26 cellular contexts compared by ENCODE assay signal in the genomic region with DNA sequence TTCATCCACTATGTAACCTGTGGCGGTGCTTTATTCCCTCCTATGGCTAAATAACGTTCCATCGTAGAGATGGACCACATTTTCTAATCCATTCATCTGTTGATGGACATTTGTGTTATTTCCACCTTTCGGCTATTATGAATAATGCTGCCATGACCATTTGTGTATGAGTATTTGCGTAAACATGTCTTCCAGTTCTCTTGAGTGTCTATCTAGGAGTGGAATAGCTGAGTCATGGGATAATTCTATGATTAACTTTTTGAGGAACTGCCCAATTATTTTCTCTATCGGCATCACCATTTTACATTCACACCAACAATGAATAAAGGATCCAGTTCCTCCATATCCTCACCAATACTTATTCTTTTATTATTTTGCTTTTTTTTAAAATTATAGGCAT.
A peak's percentile ranks its signal among the peaks of the same experiment; 100 is the strongest.
DNase-seq lines count a peak whose midpoint lies in the region; ATAC-seq, FAIRE-seq and TF ChIP-seq lines count a peak whose summit lies in the region.
"Had no signal": no experiment of that assay in that cellular context is flagged by ENCODE, and none has a peak within 500 bp of the region (broad histone marks: within the 10 kb centered on the region; RNA-seq: fewer than 3 reads in every experiment).

No MANE protein-coding gene starts in this region.

- H3K4me2 ChIP-seq in HepG2 (ENCODE audit: low read depth, low read length) (no peak overlapping the region), K562 (ENCODE audit: insufficient read depth, low read length) (no peak overlapping the region)
- H3K4me2 ChIP-seq: BLaER1 had no signal

- H3K4me1 ChIP-seq in HepG2 (ENCODE audit: insufficient read depth, low read length), result no peaks in the 10 kb centered on the region
- H3K4me1 ChIP-seq in right lobe of liver, result no peaks in the 10 kb centered on the region
- H3K4me1 ChIP-seq in K562 (replicated peaks in 1 of 2; ENCODE audit: control insufficient read depth in 2 of 2, insufficient read depth in 2 of 2, low read length in 2 of 2), result peaks cover 5 to 20% of the 10 kb centered on the region in 2 experiments; a peak in 3 of 5 replicates
- no peaks in the 10 kb centered on the region for H3K4me1 ChIP-seq in pancreas
- H3K4me1 ChIP-seq: BE2C had no signal

- no peak overlapping the region for H3K27ac ChIP-seq in HepG2 (ENCODE audit: extremely low read length, insufficient read depth, low read length)
- H3K27ac ChIP-seq in right lobe of liver, result no peak overlapping the region
- no peak overlapping the region for H3K27ac ChIP-seq in K562 (ENCODE audit: extremely low read depth, low read depth, low read length)
- no peak overlapping the region for H3K27ac ChIP-seq in pancreas
- H3K27ac ChIP-seq: 22Rv1, BLaER1 had no signal

- H3K4me3 ChIP-seq in HepG2 (replicated peaks in 1 of 3; ENCODE audit: insufficient read depth in 1 of 3, low read depth in 2 of 3, low read length in 3 of 3) (no peak overlapping the region), right lobe of liver (no peak overlapping the region), K562 (no peak overlapping the region), pancreas (no peak overlapping the region)
- H3K4me3 ChIP-seq: BLaER1, GM12878 had no signal

- no peaks in the 10 kb centered on the region for H3K36me3 ChIP-seq in HepG2 (replicated peaks in 1 of 2; ENCODE audit: control insufficient read depth in 1 of 2, insufficient read depth in 2 of 2, low read length in 2 of 2)
- no peaks in the 10 kb centered on the region for H3K36me3 ChIP-seq in right lobe of liver
- H3K36me3 ChIP-seq in K562 (ENCODE audit: control insufficient read depth, insufficient read depth, low read length), result no peaks in the 10 kb centered on the region
- H3K36me3 ChIP-seq in pancreas, result no peaks in the 10 kb centered on the region
- H3K36me3 ChIP-seq: BE2C, BLaER1 had no signal

- 19% methylated on average over 6 of the region's 6 CpGs for WGBS in HepG2 (ENCODE audit: low lambda C conversion rate)
- WGBS in right lobe of liver (ENCODE audit: insufficient coverage, low coverage, low lambda C conversion rate, missing lambda C conversion rate), result 68% methylated on average over 6 of the region's 6 CpGs
- 23% methylated on average over 6 of the region's 6 CpGs for WGBS in K562 (ENCODE audit: insufficient coverage, low coverage, missing lambda C conversion rate)
- WGBS in pancreas, 2 donors, result 78 to 84% methylated on average over 6 of the region's 6 CpGs

- TF ChIP-seq POLR2A in HepG2 (IDR thresholded peaks at IDR 0.05; ENCODE audit: insufficient read depth in 1 of 2, low read depth in 2 of 2, low read length in 2 of 2) (no peak), right lobe of liver (IDR thresholded peaks at IDR 0.05) (no peak), K562 (conservative IDR thresholded peaks at IDR 0.05) (no peak)

- in situ Hi-C loops in HepG2 (cut with HindIII; ENCODE audit: extremely low pct_ligation_motif_present, low pct_unique_long_range_greater_than_20kb) (no loop called here), K562 (cut with MboI) (no loop called here)

- H3K9ac ChIP-seq in HepG2 (ENCODE audit: insufficient read depth, low read depth, low read length) (no peak overlapping the region), K562 (ENCODE audit: insufficient read depth in 1 of 2, low read depth in 2 of 2, low read length in 2 of 2) (no peak overlapping the region)
- H3K9ac ChIP-seq: BLaER1 had no signal

- H3K79me2 ChIP-seq in HepG2 (ENCODE audit: insufficient read depth, low read length) (no peaks in the 10 kb centered on the region), K562 (ENCODE audit: control insufficient read depth, insufficient read depth, low read length) (no peaks in the 10 kb centered on the region)

- H2AFZ ChIP-seq in HepG2 (ENCODE audit: low read length), result no peak overlapping the region
- H2AFZ ChIP-seq in K562 (ENCODE audit: low read depth, low read length), result no peak overlapping the region

- H3K9me3 ChIP-seq in HepG2 (ENCODE audit: low read length) (no peaks in the 10 kb centered on the region), right lobe of liver (no peaks in the 10 kb centered on the region), K562 (replicated peaks; ENCODE audit: control insufficient read depth, insufficient read depth, low read depth, low read length) (no peaks in the 10 kb centered on the region), pancreas (no peaks in the 10 kb centered on the region)
- H3K9me3 ChIP-seq: BE2C, BLaER1 had no signal

- CTCF ChIA-PET in HepG2 (lab: Yijun Ruan, JAX; ENCODE audit: low intra/inter-chr PET ratio, low total read pairs), result no interaction called here
- CTCF ChIA-PET in K562 (lab: Yijun Ruan, JAX; ENCODE audit: low intra/inter-chr PET ratio), result no interaction called here

- DNase-seq in DMS53 (lab: John Stamatoyannopoulos, UW) (peak; percentile 23), DMS53 treated with DMSO at 0.1 percent for 48 hours (lab: John Stamatoyannopoulos, UW; ENCODE audit: unreplicated experiment) (no peak), HepG2 (ENCODE audit: low spot score) (no peak), right lobe of liver (no peak), OCI-M1 (lab: John Stamatoyannopoulos, UW) (peak; percentile 38), K562 (ENCODE audit: extremely low read depth in 1 of 4, low spot score in 3 of 4) (no peak), head of caudate nucleus (no peak), pancreas (no peak)
- DNase-seq: ACHN; BE2C; C1 segment of cervical spinal cord; CD4-positive, alpha-beta memory T cell; CD4-positive, CD25-positive, alpha-beta regulatory T cell; CD8-positive, alpha-beta memory T cell; COR-L47; DMS 273 treated with DMSO at 0.1 percent for 48 hours; DMS153; DMS79; DND-41; EL; GDM1 had no signal

- BruUV-seq in HepG2 (replicated peaks; lab: Mats Ljungman, UMichigan) (no TSS peak), K562 (replicated peaks; lab: Mats Ljungman, UMichigan) (no TSS peak)

- H3K27me3 ChIP-seq in HepG2 (ENCODE audit: control insufficient read depth in 1 of 2, insufficient read depth in 2 of 2, low read length in 2 of 2), result peaks cover 0 to 10% of the 10 kb centered on the region in 2 experiments; a peak in 1 of 5 replicates
- H3K27me3 ChIP-seq in right lobe of liver, result no peaks in the 10 kb centered on the region
- H3K27me3 ChIP-seq in K562 (ENCODE audit: control insufficient read depth in 2 of 2, insufficient read depth in 2 of 2, low read length in 2 of 2), result peaks cover 0 to 4% of the 10 kb centered on the region in 2 experiments; a peak in 1 of 5 replicates
- no peaks in the 10 kb centered on the region for H3K27me3 ChIP-seq in pancreas
- H3K27me3 ChIP-seq: BE2C, BLaER1 had no signal

- TF ChIP-seq CTCF in HepG2 (CRISPR knock-in tag; IDR thresholded peaks at IDR 0.05) (no peak), right lobe of liver (IDR thresholded peaks at IDR 0.05) (no peak), K562 (IDR thresholded peaks at IDR 0.05 in 2 of 3, conservative IDR thresholded peaks at IDR 0.05 in 1 of 3; ENCODE audit: insufficient read depth in 2 of 3, low read depth in 1 of 3, low read length in 3 of 3) (no peak), pancreas (IDR thresholded peaks at IDR 0.05) (no peak)

- no peak for TF ChIP-seq EP300 in HepG2 (IDR thresholded peaks at IDR 0.05; ENCODE audit: low read depth in 2 of 2, low read length in 2 of 2)
- no peak for TF ChIP-seq EP300 in HepG2 (CRISPR knock-in tag; IDR thresholded peaks at IDR 0.05; ENCODE audit: borderline replicate concordance)
- no peak for TF ChIP-seq EP300 in K562 (IDR thresholded peaks at IDR 0.05; ENCODE audit: low read length)

- ATAC-seq in HepG2 (no peak), right lobe of liver (no peak), K562 (no peak), pancreas (no peak)
- ATAC-seq: GM12878 had no signal

- H4K20me1 ChIP-seq in HepG2 (ENCODE audit: insufficient read depth, low read length), result no peaks in the 10 kb centered on the region
- H4K20me1 ChIP-seq in K562 (replicated peaks; ENCODE audit: control insufficient read depth, insufficient read depth, low read length), result no peaks in the 10 kb centered on the region
- H4K20me1 ChIP-seq: BLaER1 had no signal

- TF ChIP-seq RAD21 in HepG2 (CRISPR knock-in tag; IDR thresholded peaks at IDR 0.05) (no peak), K562 (CRISPR knock-in tag; conservative IDR thresholded peaks at IDR 0.05 in 1 of 2, IDR thresholded peaks at IDR 0.05 in 1 of 2) (no peak)

- no peaks in the 10 kb centered on the region for H3K9me1 ChIP-seq in K562 (ENCODE audit: control insufficient read depth, insufficient read depth, low read length)

- intact Hi-C loops in HepG2 (cut with micrococcal nuclease; ENCODE audit: unreplicated experiment), result no loop called here
- intact Hi-C loops in right lobe of liver (cut with DNase I), result no loop called here
- intact Hi-C loops in K562 (cut with micrococcal nuclease), result no loop called here
- intact Hi-C loops in head of caudate nucleus (cut with DNase I), result no loop called here
- intact Hi-C loops in pancreas (cut with DNase I), result no loop called here

- no peak for FAIRE-seq in HepG2 (lab: Jason Lieb, UNC)
- no peak for FAIRE-seq in K562 (lab: Jason Lieb, UNC)
- no peak for FAIRE-seq in pancreas (lab: Jason Lieb, UNC)
- FAIRE-seq: GM12878, GM12892, GM18507 had no signal

- POLR2A ChIA-PET in HepG2 (lab: Yijun Ruan, JAX), result no interaction called here
- POLR2A ChIA-PET in K562 (lab: Yijun Ruan, JAX), result no interaction called here

TF ChIP-seq in HepG2, 621 proteins besides CTCF, POLR2A, EP300 and RAD21:
- no peak for TF ChIP-seq RBAK (CRISPR knock-in tag; IDR thresholded peaks at IDR 0.05)
- TF ChIP-seq MAFK (conservative IDR thresholded peaks at IDR 0.05 in 1 of 2, IDR thresholded peaks at IDR 0.05 in 1 of 2; ENCODE audit: low read length in 2 of 2), result peak in 1 of 2 experiments; percentile 49; a peak in 2 of 4 replicates
- TF ChIP-seq ZNF253 (CRISPR knock-in tag; IDR thresholded peaks at IDR 0.05; ENCODE audit: borderline replicate concordance), result no peak
- no peak for TF ChIP-seq EHMT2 (IDR thresholded peaks at IDR 0.05; ENCODE audit: borderline replicate concordance, low read depth, low read length)
- TF ChIP-seq NFE2L2 (IDR thresholded peaks at IDR 0.05; ENCODE audit: low read length), result peak; percentile 62

TF ChIP-seq in K562, 482 proteins besides CTCF, POLR2A, EP300 and RAD21 (continues in another document):
- TF ChIP-seq MAFG (tag; conservative IDR thresholded peaks at IDR 0.05) (peak; percentile 90), KLF13 (tag; IDR thresholded peaks at IDR 0.05; ENCODE audit: borderline replicate concordance, low read depth) (no peak), C11orf30 (IDR thresholded peaks at IDR 0.05; ENCODE audit: low read depth) (peak; percentile 82), ZNF316 (IDR thresholded peaks at IDR 0.05) (peak; percentile 87), CBX3 (IDR thresholded peaks at IDR 0.05; ENCODE audit: borderline replicate concordance in 1 of 2, low read length in 2 of 2) (0 out of 3 replicates have a peak, but pooled peaks of 1 of the 2 experiments have one; percentile 49), JUND (IDR thresholded peaks at IDR 0.05; ENCODE audit: borderline replicate concordance, low read depth, low read length) (no peak), JUND (tag; IDR thresholded peaks at IDR 0.05; ENCODE audit: borderline replicate concordance, low read depth, low read length) (peak; percentile 25; the same call in 1 of the 3 replicates), NFE2 (IDR thresholded peaks at IDR 0.05; ENCODE audit: low read depth) (peak; percentile 73), TRIM24 (IDR thresholded peaks at IDR 0.05) (peak in 1 of 2 experiments; percentile 57; a peak in 1 of 4 replicates), TRIM28 (IDR thresholded peaks at IDR 0.05) (peak; percentile 57; the same call in 1 of the 2 replicates)

Comparison
In these comparisons a context has a peak if more than half of its experiments do, and no peak if none do; other contexts are left out.
1. DNase-seq: peak in DMS53 (single experiment) and OCI-M1 (single experiment); none in DMS53 treated with DMSO at 0.1 percent for 48 hours (single experiment), HepG2 (single experiment), right lobe of liver (0 of 3), K562 (0 of 4), head of caudate nucleus (0 of 42) and pancreas (0 of 6).